13 cellular contexts compared by ENCODE assay signal in the genomic region with DNA sequence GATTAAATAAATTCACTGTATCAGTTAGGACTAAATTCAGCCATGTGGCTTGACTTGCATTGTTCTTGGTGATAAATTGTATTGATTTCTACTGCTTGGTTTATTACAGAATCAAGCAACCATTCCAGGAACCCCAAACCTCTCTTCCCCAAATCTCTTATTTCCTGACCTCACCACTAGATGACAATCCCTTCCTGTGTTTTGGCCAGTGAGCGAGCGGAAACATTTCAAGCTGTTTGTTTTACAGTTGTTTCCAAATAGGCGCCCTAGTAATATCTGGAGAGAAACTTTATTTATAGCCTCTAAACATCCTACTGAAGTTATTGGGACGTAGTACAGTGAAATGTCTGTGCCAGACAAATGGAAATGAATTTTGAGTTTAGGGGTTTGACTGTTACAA.
DNase-seq lines count a peak whose midpoint lies in the region; ATAC-seq and TF ChIP-seq lines count a peak whose summit lies in the region.
"Had no signal": no experiment of that assay in that cellular context is flagged by ENCODE, and none has a peak within 500 bp of the region (broad histone marks: within the 10 kb centered on the region; RNA-seq: fewer than 3 reads in every experiment).

No MANE protein-coding gene starts in this region.

- H3F3A ChIP-seq in PC-3 (ENCODE audit: low read length, unreplicated experiment), result peaks cover 8% of the 10 kb centered on the region

- H3K27ac ChIP-seq in PC-3 (ENCODE audit: low read length), result peak overlapping the region; percentile 16
- H3K27ac ChIP-seq: tibial artery had no signal

- POLR2A ChIA-PET in AG04449 (lab: Yijun Ruan, JAX), result no interaction called here
- POLR2A ChIA-PET in PC-3 (lab: Charles Lee; ENCODE audit: unreplicated experiment), result interaction anchor here (0.6 kb wide), 1 partner anchor 756 kb away, joined by 3 read pairs; no protein-coding TSS in a partner anchor

- no peaks in the 10 kb centered on the region for H3K9me3 ChIP-seq in PC-3 (ENCODE audit: low read length)
- H3K9me3 ChIP-seq: tibial artery had no signal

- TF ChIP-seq CTCF in AG04449 (IDR thresholded peaks at IDR 0.05; ENCODE audit: insufficient read depth, low read length, missing control alignments), result peak; percentile 39
- peak; percentile 92 for TF ChIP-seq CTCF in PC-3 (conservative IDR thresholded peaks at IDR 0.05; ENCODE audit: low read depth, low read length)
- TF ChIP-seq CTCF in fibroblast of pulmonary artery (IDR thresholded peaks at IDR 0.05; ENCODE audit: low read length, missing control alignments), result no peak

- H3K9ac ChIP-seq in PC-3 (ENCODE audit: low read length), result peak overlapping the region; percentile 31

- H3K4me2 ChIP-seq in PC-3 (ENCODE audit: low read length), result peak overlapping the region; percentile 31; the same call in 1 of the 2 replicates

- no peaks in the 10 kb centered on the region for H4K20me1 ChIP-seq in PC-3 (ENCODE audit: low read length)

- intact Hi-C loops in PC-3 (cut with micrococcal nuclease), result loop anchor here (1.0 to 10.0 kb wide), 4 partner anchors 38 to 1121 kb away; a partner anchor contains a TSS

- H3K4me3 ChIP-seq in AG04449 (ENCODE audit: low read depth, low read length), result no peak overlapping the region
- no peak overlapping the region for H3K4me3 ChIP-seq in PC-3 (ENCODE audit: low read length)
- H3K4me3 ChIP-seq in fibroblast of pulmonary artery (replicated peaks; ENCODE audit: low read depth, low read length), result no peak overlapping the region
- H3K4me3 ChIP-seq: tibial artery had no signal

- DNase-seq in AG04449 (ENCODE audit: low read depth, low spot score), result no peak
- peak; percentile 60 for DNase-seq in EH (ENCODE audit: low read depth)
- peak; percentile 72 for DNase-seq in PC-3
- DNase-seq in fibroblast of pulmonary artery (ENCODE audit: low read depth), result peak; percentile 5
- DNase-seq in stimulated activated CD4-positive, alpha-beta T cell treated with anti-CD3 and anti-CD28 coated beads, Interleukin-4, amount 100 ng/mL, for 1 hour, result no peak
- DNase-seq in activated T-cell treated with anti-CD3 and anti-CD28 coated beads, Interleukin-2, amount 50 U/mL, for 48 hours, result no peak
- no peak for DNase-seq in T-helper 1 cell
- DNase-seq: activated CD4-positive, alpha-beta T cell treated with anti-CD3 and anti-CD28 coated beads for 4 hours; COR-L47; head of caudate nucleus; NCI-H2081; tibial artery had no signal

- H2AFZ ChIP-seq in PC-3 (ENCODE audit: low read length), result peak overlapping the region; percentile 36; the same call in 1 of the 2 replicates

- no TSS peak for BruUV-seq in PC-3 (replicated peaks; lab: Mats Ljungman, UMichigan)

- CTCF ChIA-PET in AG04449 (lab: Yijun Ruan, JAX), result interaction anchor here (1.0 to 3.8 kb wide), 3 partner anchors 89 to 204 kb away, joined by 3 to 43 read pairs (median 6); no protein-coding TSS in a partner anchor
- CTCF ChIA-PET in PC-3 (lab: Charles Lee), result interaction anchor here (0.6 to 1.0 kb wide), 7 partner anchors 38 to 235 kb away, joined by 3 to 23 read pairs (median 4); no protein-coding TSS in a partner anchor

- no peaks in the 10 kb centered on the region for H3K9me2 ChIP-seq in PC-3 (replicated peaks; ENCODE audit: low read length)

- peaks cover 8% of the 10 kb centered on the region for H3K79me2 ChIP-seq in PC-3 (ENCODE audit: low read length)

- ATAC-seq in PC-3 (peak; percentile 10; the same call in 1 of the 2 replicates), GM18907 (IDR thresholded peaks at IDR 0.05; ENCODE audit: unreplicated experiment) (no peak)

- H3K36me3 ChIP-seq in PC-3 (ENCODE audit: low read depth, low read length), result no peaks in the 10 kb centered on the region
- H3K36me3 ChIP-seq: tibial artery had no signal

- H3K27me3 ChIP-seq in PC-3 (ENCODE audit: low read length), result no peaks in the 10 kb centered on the region
- H3K27me3 ChIP-seq: tibial artery had no signal

- peaks cover 41% of the 10 kb centered on the region for H3K4me1 ChIP-seq in PC-3 (ENCODE audit: insufficient read depth, low read length)
- H3K4me1 ChIP-seq: tibial artery had no signal

Comparison
In these comparisons a context has a peak if more than half of its experiments do, and no peak if none do; other contexts are left out.
1. DNase-seq: peak in EH (single experiment), PC-3 (single experiment) and fibroblast of pulmonary artery (single experiment); none in AG04449 (single experiment), stimulated activated CD4-positive, alpha-beta T cell treated with anti-CD3 and anti-CD28 coated beads, Interleukin-4, amount 100 ng/mL, for 1 hour (single experiment), activated T-cell treated with anti-CD3 and anti-CD28 coated beads, Interleukin-2, amount 50 U/mL, for 48 hours (0 of 2) and T-helper 1 cell (0 of 5).